ENCODE assay signal across 2 cellular contexts in the genomic region with DNA sequence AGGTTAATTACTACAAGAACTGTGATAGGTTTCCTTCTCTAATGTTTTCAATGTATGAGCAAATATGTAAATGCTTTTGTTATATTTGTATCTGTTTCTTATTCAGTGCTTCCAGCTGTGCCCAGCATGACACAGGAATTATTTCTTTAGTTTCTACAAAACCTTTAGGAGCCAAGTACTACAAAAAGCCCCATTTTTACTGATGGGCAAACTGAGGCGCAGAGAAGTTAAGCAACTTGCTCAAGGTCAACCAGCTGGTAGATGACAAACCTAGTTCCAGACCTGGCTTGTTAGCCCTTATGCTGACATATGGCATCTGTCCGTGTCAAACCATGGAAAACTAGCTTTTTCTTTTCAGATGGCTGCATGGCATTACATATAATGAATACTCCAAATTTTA.
TF ChIP-seq lines count a peak whose summit lies in the region.

No MANE protein-coding gene starts in this region.

TF ChIP-seq in HepG2, 621 proteins besides CTCF, POLR2A, EP300 and RAD21:
- TF ChIP-seq POGZ (CRISPR knock-in tag; IDR thresholded peaks at IDR 0.05) (no peak), ZNF629 (CRISPR knock-in tag; conservative IDR thresholded peaks at IDR 0.05) (peak; percentile 57)

TF ChIP-seq in H1, 55 proteins besides CTCF, POLR2A, EP300 and RAD21:
- no peak for TF ChIP-seq TAF7 (optimal IDR thresholded peaks at IDR 0.05; ENCODE audit: borderline replicate concordance, low read depth, low read length)
- TF ChIP-seq CBX8 (IDR thresholded peaks at IDR 0.05; ENCODE audit: borderline replicate concordance, low read depth, low read length): no peak
- TF ChIP-seq CHD2 (IDR thresholded peaks at IDR 0.05; ENCODE audit: low read length): no peak
- TF ChIP-seq POU5F1 (IDR thresholded peaks at IDR 0.05; ENCODE audit: low read depth, low read length): no peak
- no peak for TF ChIP-seq GABPA (IDR thresholded peaks at IDR 0.05; ENCODE audit: borderline replicate concordance, insufficient read depth, low read length)
- no peak for TF ChIP-seq CEBPB (IDR thresholded peaks at IDR 0.05; ENCODE audit: low read depth, low read length)
- no peak for TF ChIP-seq GTF2F1 (IDR thresholded peaks at IDR 0.05; ENCODE audit: borderline replicate concordance, low read depth, low read length)
- no peak for TF ChIP-seq FOSL1 (IDR thresholded peaks at IDR 0.05; ENCODE audit: insufficient read depth, low read depth, low read length)
- no peak for TF ChIP-seq KDM4A (IDR thresholded peaks at IDR 0.05; ENCODE audit: low read depth, low read length, severe bottlenecking)
- no peak for TF ChIP-seq EZH2 (IDR thresholded peaks at IDR 0.05; ENCODE audit: low read depth, low read length, severe bottlenecking)
- TF ChIP-seq TAF1 (IDR thresholded peaks at IDR 0.05; ENCODE audit: low read depth, low read length): no peak
- TF ChIP-seq HDAC2 (IDR thresholded peaks at IDR 0.05; ENCODE audit: borderline replicate concordance in 1 of 2, low read depth in 2 of 2, low read length in 2 of 2): peak in 1 of 2 experiments; percentile 95; a peak in 1 of 4 replicates
- peak; percentile 95 for TF ChIP-seq KDM1A (IDR thresholded peaks at IDR 0.05; ENCODE audit: borderline replicate concordance, low read length)
- no peak for TF ChIP-seq CTBP2 (IDR thresholded peaks at IDR 0.05; ENCODE audit: borderline replicate concordance, insufficient read depth, insufficient read length, low read length)
- no peak for TF ChIP-seq SUZ12 (IDR thresholded peaks at IDR 0.05; ENCODE audit: low read length)
- TF ChIP-seq HDAC6 (IDR thresholded peaks at IDR 0.05; ENCODE audit: low read depth, low read length): no peak
TF ChIP-seq in H1: peak in this region for 2.
